9 cellular contexts compared by ENCODE assay signal in genomic region chr19:41895745-41896580, GRCh38. TPM values are rescaled to one million over a fixed set of nuclear protein-coding genes. Genes with fewer than 3 reads are reported as not detected.
DNase-seq lines count a peak whose midpoint lies in the region; ATAC-seq lines count a peak whose summit lies in the region.
"Had no signal": no experiment of that assay in that cellular context is flagged by ENCODE, and none has a peak within 500 bp of the region (broad histone marks: within the 10 kb centered on the region; RNA-seq: fewer than 3 reads in every experiment).

No MANE protein-coding gene starts in this region.

- H3K4me3 Mint-ChIP-seq in activated T-cell treated with anti-CD3 and anti-CD28 coated beads, Interleukin-2, amount 50 U/mL, for 4 hours = no peak overlapping the region
- no peak overlapping the region for H3K4me3 Mint-ChIP-seq in activated naive CD8-positive, alpha-beta T cell treated with anti-CD3 and anti-CD28 coated beads, Interleukin-2, amount 10 ng/mL, durations not matched to agents 7 days and 5 days
- H3K4me3 Mint-ChIP-seq in stimulated activated naive B cell treated with anti-CD40 and anti-IgM and Interleukin-4, amounts not matched to agents 10 μg/mL and 1 μg/mL and 100 μg/mL, for 72 hours = no peak overlapping the region

- H3K27ac Mint-ChIP-seq in activated naive CD8-positive, alpha-beta T cell treated with anti-CD3 and anti-CD28 coated beads, Interleukin-2, amount 10 ng/mL, durations not matched to agents 7 days and 5 days = peak overlapping the region; percentile 71
- H3K27ac Mint-ChIP-seq in stimulated activated naive B cell treated with anti-CD40 and anti-IgM and Interleukin-4, amounts not matched to agents 10 μg/mL and 1 μg/mL and 100 μg/mL, for 72 hours = no peak overlapping the region

- H3K4me1 Mint-ChIP-seq in activated T-cell treated with anti-CD3 and anti-CD28 coated beads, Interleukin-2, amount 50 U/mL, for 4 hours (ENCODE audit: low read depth) = peaks cover 58% of the 10 kb centered on the region
- peaks cover 31% of the 10 kb centered on the region for H3K4me1 Mint-ChIP-seq in activated naive CD8-positive, alpha-beta T cell treated with anti-CD3 and anti-CD28 coated beads, Interleukin-2, amount 10 ng/mL, durations not matched to agents 7 days and 5 days
- peaks cover 30 to 39% of the 10 kb centered on the region in 2 donors for H3K4me1 Mint-ChIP-seq in stimulated activated naive B cell treated with anti-CD40 and anti-IgM and Interleukin-4, amounts not matched to agents 10 μg/mL and 1 μg/mL and 100 μg/mL, for 72 hours

- DNase-seq in activated T-cell treated with anti-CD3 and anti-CD28 coated beads, Interleukin-2, amount 50 U/mL, for 4 hours = no peak
- DNase-seq in activated T-cell treated with anti-CD3 and anti-CD28 coated beads, Interleukin-2, amount 50 U/mL, for 1 hour = no peak
- no peak for DNase-seq in activated naive CD8-positive, alpha-beta T cell treated with anti-CD3 and anti-CD28 coated beads, Interleukin-2, amount 10 ng/mL, durations not matched to agents 7 days and 5 days
- no peak for DNase-seq in stimulated activated naive B cell treated with anti-CD40 and anti-IgM and Interleukin-4, amounts not matched to agents 10 μg/mL and 1 μg/mL and 100 μg/mL, for 72 hours
- DNase-seq: DMS79 treated with DMSO at 0.1 percent for 48 hours, hippocampal formation, NCI-H1092 had no signal

- POLR2A ChIA-PET in activated naive CD8-positive, alpha-beta T cell treated with anti-CD3 and anti-CD28 coated beads, Interleukin-2, amount 10 ng/mL, durations not matched to agents 7 days and 5 days (lab: Charles Lee) = interaction anchor here (0.5 to 2.5 kb wide), 5 partner anchors 8 to 38 kb away, joined by 3 to 13 read pairs (median 5); no protein-coding TSS in a partner anchor

- H3K36me3 Mint-ChIP-seq in activated T-cell treated with anti-CD3 and anti-CD28 coated beads, Interleukin-2, amount 50 U/mL, for 4 hours (ENCODE audit: insufficient read depth) = peaks cover 33% of the 10 kb centered on the region
- H3K36me3 Mint-ChIP-seq in activated naive CD8-positive, alpha-beta T cell treated with anti-CD3 and anti-CD28 coated beads, Interleukin-2, amount 10 ng/mL, durations not matched to agents 7 days and 5 days = peaks cover 23% of the 10 kb centered on the region
- H3K36me3 Mint-ChIP-seq in stimulated activated naive B cell treated with anti-CD40 and anti-IgM and Interleukin-4, amounts not matched to agents 10 μg/mL and 1 μg/mL and 100 μg/mL, for 72 hours = peaks cover 41 to 53% of the 10 kb centered on the region in 2 donors

- no peaks in the 10 kb centered on the region for H3K27me3 Mint-ChIP-seq in activated T-cell treated with anti-CD3 and anti-CD28 coated beads, Interleukin-2, amount 50 U/mL, for 4 hours (ENCODE audit: low read depth)
- no peaks in the 10 kb centered on the region for H3K27me3 Mint-ChIP-seq in activated naive CD8-positive, alpha-beta T cell treated with anti-CD3 and anti-CD28 coated beads, Interleukin-2, amount 10 ng/mL, durations not matched to agents 7 days and 5 days
- H3K27me3 Mint-ChIP-seq in stimulated activated naive B cell treated with anti-CD40 and anti-IgM and Interleukin-4, amounts not matched to agents 10 μg/mL and 1 μg/mL and 100 μg/mL, for 72 hours = no peaks in the 10 kb centered on the region

- peak; percentile 65 to 69 for ATAC-seq in activated T-cell treated with anti-CD3 and anti-CD28 coated beads, Interleukin-2, amount 50 U/mL, for 4 hours
- ATAC-seq in activated naive CD8-positive, alpha-beta T cell treated with anti-CD3 and anti-CD28 coated beads, Interleukin-2, amount 10 ng/mL, durations not matched to agents 7 days and 5 days (ENCODE audit: low read depth) = peak; percentile 21
- peak; percentile 54 to 64 for ATAC-seq in stimulated activated naive B cell treated with anti-CD40 and anti-IgM and Interleukin-4, amounts not matched to agents 10 μg/mL and 1 μg/mL and 100 μg/mL, for 72 hours (replicated peaks)
- ATAC-seq in HG02759 (IDR thresholded peaks at IDR 0.05; ENCODE audit: unreplicated experiment) (no peak), HG02852 (IDR thresholded peaks at IDR 0.05; ENCODE audit: unreplicated experiment) (no peak)

- no peaks in the 10 kb centered on the region for H3K9me3 Mint-ChIP-seq in activated T-cell treated with anti-CD3 and anti-CD28 coated beads, Interleukin-2, amount 50 U/mL, for 4 hours
- H3K9me3 Mint-ChIP-seq in activated naive CD8-positive, alpha-beta T cell treated with anti-CD3 and anti-CD28 coated beads, Interleukin-2, amount 10 ng/mL, durations not matched to agents 7 days and 5 days = no peaks in the 10 kb centered on the region
- no peaks in the 10 kb centered on the region for H3K9me3 Mint-ChIP-seq in stimulated activated naive B cell treated with anti-CD40 and anti-IgM and Interleukin-4, amounts not matched to agents 10 μg/mL and 1 μg/mL and 100 μg/mL, for 72 hours

RNA-seq across cellular contexts. Expression of gene ARHGEF1, which starts 13.0 kb away (rescaled TPM):
- 100 to 1,000 TPM; 286 to 314 (median 301) TPM for total RNA-seq in activated T-cell treated with anti-CD3 and anti-CD28 coated beads, Interleukin-2, amount 50 U/mL, for 4 hours
- total RNA-seq in activated naive CD8-positive, alpha-beta T cell treated with anti-CD3 and anti-CD28 coated beads, Interleukin-2, amount 10 ng/mL, durations not matched to agents 7 days and 5 days = 100 to 1,000 TPM; 807 to 824 TPM

RNA-seq across cellular contexts. Expression of gene CD79A, which starts 18.9 kb away (rescaled TPM):
- 1 to 10 TPM; 2.2 to 7.8 (median 2.7) TPM for total RNA-seq in activated T-cell treated with anti-CD3 and anti-CD28 coated beads, Interleukin-2, amount 50 U/mL, for 4 hours
- 10 to 100 TPM; 28.0 to 29.8 TPM for total RNA-seq in activated naive CD8-positive, alpha-beta T cell treated with anti-CD3 and anti-CD28 coated beads, Interleukin-2, amount 10 ng/mL, durations not matched to agents 7 days and 5 days

RNA-seq across cellular contexts. Expression of gene ERFL, which starts 32.3 kb away (rescaled TPM):
- 1 to 10 TPM in 2 of 3 donors, under 1 TPM in 1; 0.83 to 2.0 (median 1.5) TPM for total RNA-seq in activated T-cell treated with anti-CD3 and anti-CD28 coated beads, Interleukin-2, amount 50 U/mL, for 4 hours
- 1 to 10 TPM; 4.3 to 4.5 TPM for total RNA-seq in activated naive CD8-positive, alpha-beta T cell treated with anti-CD3 and anti-CD28 coated beads, Interleukin-2, amount 10 ng/mL, durations not matched to agents 7 days and 5 days

RNA-seq across cellular contexts. Expression of gene RPS19, which starts 35.9 kb away (rescaled TPM):
- total RNA-seq in activated T-cell treated with anti-CD3 and anti-CD28 coated beads, Interleukin-2, amount 50 U/mL, for 4 hours = 1,000 to 10,000 TPM; 3,437 to 3,718 (median 3,468) TPM
- total RNA-seq in activated naive CD8-positive, alpha-beta T cell treated with anti-CD3 and anti-CD28 coated beads, Interleukin-2, amount 10 ng/mL, durations not matched to agents 7 days and 5 days = 1,000 to 10,000 TPM; 3,237 to 3,326 TPM

RNA-seq across cellular contexts. Expression of gene DMRTC2, which starts 51.1 kb away (rescaled TPM):
- total RNA-seq in activated T-cell treated with anti-CD3 and anti-CD28 coated beads, Interleukin-2, amount 50 U/mL, for 4 hours = not detected
- not detected for total RNA-seq in activated naive CD8-positive, alpha-beta T cell treated with anti-CD3 and anti-CD28 coated beads, Interleukin-2, amount 10 ng/mL, durations not matched to agents 7 days and 5 days

Comparison
In these comparisons a context has a peak if more than half of its experiments do, and no peak if none do; other contexts are left out.
1. ATAC-seq: peak in activated T-cell treated with anti-CD3 and anti-CD28 coated beads, Interleukin-2, amount 50 U/mL, for 4 hours (2 of 2), activated naive CD8-positive, alpha-beta T cell treated with anti-CD3 and anti-CD28 coated beads, Interleukin-2, amount 10 ng/mL, durations not matched to agents 7 days and 5 days (single experiment) and stimulated activated naive B cell treated with anti-CD40 and anti-IgM and Interleukin-4, amounts not matched to agents 10 μg/mL and 1 μg/mL and 100 μg/mL, for 72 hours (2 of 2); none in HG02759 (single experiment) and HG02852 (single experiment).